8 cellular contexts compared by ENCODE assay signal in genomic region chrX:57591284-57592158, GRCh38. TPM values are rescaled to one million over a fixed set of nuclear protein-coding genes. Genes with fewer than 3 reads are reported as not detected.
A peak's percentile ranks its signal among the peaks of the same experiment; 100 is the strongest.
DNase-seq lines count a peak whose midpoint lies in the region; ATAC-seq and TF ChIP-seq lines count a peak whose summit lies in the region.
"Not testable (repeated sequence)": the region's sequence is repeated elsewhere in the genome, so short reads cannot be mapped to it uniquely, and the experiment has no call there.

Gene ZXDB (plus strand): TSS chrX:57592011. CDS start chrX:57592049, 38 bp downstream.

- intact Hi-C loops in mucosa of descending colon (cut with DNase I, micrococcal nuclease), result not testable (repeated sequence)

- H3K9me3 ChIP-seq in NT2/D1 (ENCODE audit: insufficient read depth, low read length); mucosa of descending colon; stomach smooth muscle (ENCODE audit: control insufficient read depth in 2 of 2, low read length in 2 of 2): not testable (repeated sequence)

- peaks cover 10 to 22% of the 10 kb centered on the region in 2 donors for H3K36me3 Mint-ChIP-seq in activated naive CD4-positive, alpha-beta T cell treated with anti-CD3 and anti-CD28 coated beads, Interleukin-2, amount 50 U/mL, for 72 hours

- H3K27me3 ChIP-seq in NT2/D1 (ENCODE audit: insufficient read depth, insufficient read length); stomach smooth muscle (ENCODE audit: control insufficient read depth in 1 of 2, insufficient read depth in 2 of 2, low read length in 2 of 2): not testable (repeated sequence)

- H3K4me3 ChIP-seq in NT2/D1 (ENCODE audit: insufficient read length, low read depth) (peak within 1 kb of the TSS; percentile 47), fibroblast of mammary gland (ENCODE audit: control insufficient read depth, low read depth, low read length) (peak within 1 kb of the TSS; percentile 39), mucosa of descending colon (peak within 1 kb of the TSS; percentile 26), stomach smooth muscle (ENCODE audit: low read length in 2 of 2) (peak within 1 kb of the TSS; percentile 60 to 71)

- ATAC-seq in GM21528 (IDR thresholded peaks at IDR 0.05; ENCODE audit: low FRiP score, unreplicated experiment) (peak; percentile 57), HG03439 (IDR thresholded peaks at IDR 0.05; ENCODE audit: unreplicated experiment) (peak; percentile 53), mucosa of descending colon (peak; percentile 60)
- peak; percentile 23 to 69 for ATAC-seq in activated naive CD4-positive, alpha-beta T cell treated with anti-CD3 and anti-CD28 coated beads, Interleukin-2, amount 50 U/mL, for 72 hours

- H3K36me3 ChIP-seq in NT2/D1 (ENCODE audit: insufficient read depth, insufficient read length, low read length); mucosa of descending colon (ENCODE audit: low read depth); stomach smooth muscle (ENCODE audit: control insufficient read depth in 2 of 2, insufficient read depth in 2 of 2, low read length in 2 of 2): not testable (repeated sequence)

- H3K27ac ChIP-seq in stomach smooth muscle (ENCODE audit: low read length), result peak within 1 kb of the TSS; percentile 77

- TF ChIP-seq CTCF in fibroblast of mammary gland (conservative IDR thresholded peaks at IDR 0.05; ENCODE audit: control insufficient read depth, insufficient read depth, low read depth, low read length); mucosa of descending colon (IDR thresholded peaks at IDR 0.05): not testable (repeated sequence)

- peak within 1 kb of the TSS; percentile 88 to 90 for H3K27ac Mint-ChIP-seq in activated naive CD4-positive, alpha-beta T cell treated with anti-CD3 and anti-CD28 coated beads, Interleukin-2, amount 50 U/mL, for 72 hours

- H3K4me1 ChIP-seq in NT2/D1 (ENCODE audit: insufficient read depth, insufficient read length); mucosa of descending colon (ENCODE audit: low read depth); stomach smooth muscle (ENCODE audit: control insufficient read depth, insufficient read depth, low read length): not testable (repeated sequence)

- DNase-seq in EH (ENCODE audit: low read depth) (peak; percentile 49), fibroblast of mammary gland (ENCODE audit: low read depth) (peak; percentile 52), mucosa of descending colon (peak in 2 of 3 donors; percentile 18 to 46)
- not testable (repeated sequence) for DNase-seq in NT2/D1 (ENCODE audit: low read depth, low spot score); activated naive CD4-positive, alpha-beta T cell treated with anti-CD3 and anti-CD28 coated beads, Interleukin-2, amount 50 U/mL, for 72 hours (ENCODE audit: low spot score in 2 of 2)

- H3K9me3 Mint-ChIP-seq in activated naive CD4-positive, alpha-beta T cell treated with anti-CD3 and anti-CD28 coated beads, Interleukin-2, amount 50 U/mL, for 72 hours, result not testable (repeated sequence)

- H3K9ac ChIP-seq in NT2/D1 (ENCODE audit: insufficient read length, low read depth), result peak within 1 kb of the TSS; percentile 76
- H3K9ac ChIP-seq in stomach smooth muscle (ENCODE audit: low read length in 2 of 2), result peak within 1 kb of the TSS; percentile 75 to 77

RNA-seq across cellular contexts. Expression of gene ZXDB, which starts in this region (rescaled TPM):
- total RNA-seq in activated naive CD4-positive, alpha-beta T cell treated with anti-CD3 and anti-CD28 coated beads, Interleukin-2, amount 50 U/mL, for 72 hours, result 1 to 10 TPM; 4.1 to 7.3 TPM
- total RNA-seq in mucosa of descending colon, result 1 to 10 TPM; 6.2 to 8.7 (median 6.6) TPM
